Comparison of ENCODE assay signal across 21 cellular contexts in the genomic region with DNA sequence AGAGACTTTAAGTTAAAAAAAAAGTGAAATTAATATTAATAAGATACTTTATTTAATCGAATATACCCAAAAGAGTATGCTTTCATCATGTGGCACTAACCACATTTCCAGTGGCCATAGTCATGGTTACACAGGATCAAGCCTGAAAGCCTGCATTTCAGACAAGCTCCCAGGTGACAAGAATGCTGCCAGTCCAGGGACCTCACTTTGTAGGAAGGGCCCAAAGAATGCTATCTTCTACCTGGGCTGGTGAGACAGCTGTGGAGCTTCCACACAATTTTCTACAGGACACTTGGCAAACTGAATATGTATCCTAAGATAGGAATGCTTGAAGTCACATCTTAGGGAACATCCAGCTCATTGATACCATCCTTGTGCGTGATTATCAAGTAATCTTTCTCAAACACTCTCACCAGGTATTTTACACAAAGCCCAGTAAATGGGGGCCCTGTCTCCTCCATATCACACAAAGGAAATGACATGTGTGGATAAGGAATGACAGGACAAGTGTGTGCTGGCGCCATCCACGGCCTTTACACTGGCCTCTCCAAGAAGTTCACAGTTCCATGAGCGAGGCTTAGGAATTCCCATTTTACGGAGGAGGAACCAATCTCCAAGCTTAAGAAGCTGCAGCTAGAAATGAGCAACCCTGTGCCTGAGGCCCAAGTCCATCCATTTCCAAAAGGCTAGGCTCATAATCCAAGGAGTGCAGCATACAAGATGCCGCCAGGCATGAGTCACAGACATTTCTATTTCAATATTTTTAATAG.
"Had no signal": no experiment of that assay in that cellular context is flagged by ENCODE, and none has a peak within 500 bp of the region (broad histone marks: within the 10 kb centered on the region; RNA-seq: fewer than 3 reads in every experiment).

No MANE protein-coding gene starts in this region.

- H3K36me3 ChIP-seq: esophagus squamous epithelium, heart right ventricle, right lobe of liver, SJSA1, tibial artery, uterus had no signal

- H3K4me1 ChIP-seq: parathyroid adenoma, right lobe of liver, uterus had no signal

- H3K4me3 Mint-ChIP-seq: activated naive CD4-positive, alpha-beta T cell treated with anti-CD3 and anti-CD28 coated beads, Interleukin-2, amount 50 U/mL, for 24 hours; activated T-cell treated with anti-CD3 and anti-CD28 coated beads, Interleukin-2, amount 50 U/mL, for 24 hours; stimulated activated naive B cell treated with anti-CD40 and anti-IgM and Interleukin-4, amounts not matched to agents 10 μg/mL and 1 μg/mL and 100 μg/mL, for 72 hours; T-helper 17 cell; WTC11 had no signal

- ATAC-seq: effector memory CD8-positive, alpha-beta T cell; heart right ventricle; naive thymus-derived CD4-positive, alpha-beta T cell; right lobe of liver; stimulated activated naive B cell treated with anti-CD40 and anti-IgM and Interleukin-4, amounts not matched to agents 10 μg/mL and 1 μg/mL and 100 μg/mL, for 72 hours; T-helper 17 cell; WTC11 had no signal

- H3K27me3 ChIP-seq: esophagus squamous epithelium, heart right ventricle, right lobe of liver, SJSA1, tibial artery, uterus had no signal

- H2AFZ ChIP-seq: parathyroid adenoma had no signal

- H3K9ac ChIP-seq: parathyroid adenoma had no signal

- H3K9me3 Mint-ChIP-seq: activated naive CD4-positive, alpha-beta T cell treated with anti-CD3 and anti-CD28 coated beads, Interleukin-2, amount 50 U/mL, for 24 hours; effector memory CD8-positive, alpha-beta T cell had no signal

- H3K27me3 Mint-ChIP-seq: activated naive CD4-positive, alpha-beta T cell treated with anti-CD3 and anti-CD28 coated beads, Interleukin-2, amount 50 U/mL, for 24 hours; activated T-cell treated with anti-CD3 and anti-CD28 coated beads, Interleukin-2, amount 50 U/mL, for 24 hours; effector memory CD8-positive, alpha-beta T cell; naive thymus-derived CD4-positive, alpha-beta T cell; stimulated activated naive B cell treated with anti-CD40 and anti-IgM and Interleukin-4, amounts not matched to agents 10 μg/mL and 1 μg/mL and 100 μg/mL, for 72 hours; T-helper 17 cell had no signal

- FAIRE-seq: TTC549 had no signal

- DNase-seq: activated CD4-positive, alpha-beta T cell treated with anti-CD3 and anti-CD28 coated beads, Interleukin-2, amount 50 U/mL, for 1 hour; activated gamma-delta T cell; amniotic stem cell; effector memory CD8-positive, alpha-beta T cell; esophagus squamous epithelium; heart right ventricle; mesendoderm; right lobe of liver; stimulated activated CD4-positive, alpha-beta T cell treated with anti-CD3 and anti-CD28 coated beads, Interleukin-4, amount 100 ng/mL, for 24 hours; stimulated activated naive B cell treated with anti-CD40 and anti-IgM and Interleukin-4, amounts not matched to agents 10 μg/mL and 1 μg/mL and 100 μg/mL, for 72 hours; substantia nigra; T-helper 17 cell; tibial artery; uterus had no signal

- H3K27ac Mint-ChIP-seq: activated naive CD4-positive, alpha-beta T cell treated with anti-CD3 and anti-CD28 coated beads, Interleukin-2, amount 50 U/mL, for 24 hours; T-helper 17 cell; WTC11 had no signal

- H3K27ac ChIP-seq: parathyroid adenoma, right lobe of liver, SJSA1, tibial artery, uterus had no signal

- H3K9me3 ChIP-seq: esophagus squamous epithelium, right lobe of liver, SJSA1, uterus had no signal

- H3K79me2 ChIP-seq: parathyroid adenoma had no signal

- H3K36me3 Mint-ChIP-seq: activated naive CD4-positive, alpha-beta T cell treated with anti-CD3 and anti-CD28 coated beads, Interleukin-2, amount 50 U/mL, for 24 hours had no signal

- H3K4me3 ChIP-seq: esophagus squamous epithelium, heart right ventricle, right lobe of liver, SJSA1, tibial artery, uterus had no signal
